In genomic region chr6:125001684-125002083, GRCh38 we compare ENCODE assay signal across 18 cellular contexts. TPM values are rescaled to one million over a fixed set of nuclear protein-coding genes. Genes with fewer than 3 reads are reported as not detected.
A peak's percentile ranks its signal among the peaks of the same experiment; 100 is the strongest.
DNase-seq lines count a peak whose midpoint lies in the region; ATAC-seq, FAIRE-seq and TF ChIP-seq lines count a peak whose summit lies in the region.
"Had no signal": no experiment of that assay in that cellular context is flagged by ENCODE, and none has a peak within 500 bp of the region (broad histone marks: within the 10 kb centered on the region; RNA-seq: fewer than 3 reads in every experiment).

No MANE protein-coding gene starts in this region.

- H4K20me1 ChIP-seq in SK-N-SH (ENCODE audit: insufficient read depth) (no peaks in the 10 kb centered on the region), K562 (replicated peaks; ENCODE audit: control insufficient read depth, insufficient read depth, low read length) (peaks cover 5% of the 10 kb centered on the region; the same call in 1 of the 2 replicates)

- H3K4ac ChIP-seq in mesenchymal stem cell (ENCODE audit: low read depth in 1 of 2, low read length in 2 of 2), result no peak overlapping the region

- no peaks in the 10 kb centered on the region for H3K9me1 ChIP-seq in K562 (ENCODE audit: control insufficient read depth, insufficient read depth, low read length)

- TF ChIP-seq RAD21 in SK-N-SH (IDR thresholded peaks at IDR 0.05; ENCODE audit: low read length) (no peak), K562 (CRISPR knock-in tag; conservative IDR thresholded peaks at IDR 0.05 in 1 of 2, IDR thresholded peaks at IDR 0.05 in 1 of 2) (no peak)

- no peak for DNase-seq in SK-N-SH
- no peak for DNase-seq in K562 (ENCODE audit: extremely low read depth in 1 of 4, low spot score in 3 of 4)
- DNase-seq in mesenchymal stem cell, result peak; percentile 50
- no peak for DNase-seq in occipital lobe (lab: John Stamatoyannopoulos, UW)
- DNase-seq: CD8-positive, alpha-beta memory T cell; Karpas-422; NCI-H1417; NK-92 treated with Interleukin-12 subunit alpha and Interleukin-12 subunit beta, amount 100 ng/mL, for 24 hours; T-helper 2 cell; uterus had no signal

- no peaks in the 10 kb centered on the region for H3K9me2 ChIP-seq in SK-N-SH

- H3K4me3 ChIP-seq in SK-N-SH (ENCODE audit: low read depth in 2 of 2, low read length in 1 of 2), result no peak overlapping the region
- no peak overlapping the region for H3K4me3 ChIP-seq in K562
- H3K4me3 ChIP-seq in mesenchymal stem cell (ENCODE audit: insufficient read depth in 1 of 2, low read depth in 1 of 2, low read length in 2 of 2), result peak overlapping the region in 1 of 2 experiments; percentile 60
- H3K4me3 ChIP-seq in skeletal muscle tissue (ENCODE audit: low read length in 3 of 3), result peak overlapping the region in 2 of 3 donors; percentile 56 to 57
- H3K4me3 ChIP-seq: GM12878 had no signal

- H3K9me3 ChIP-seq in SK-N-SH, result no peaks in the 10 kb centered on the region
- H3K9me3 ChIP-seq in K562 (replicated peaks; ENCODE audit: control insufficient read depth, insufficient read depth, low read depth, low read length), result peaks cover 5% of the 10 kb centered on the region
- no peaks in the 10 kb centered on the region for H3K9me3 ChIP-seq in mesenchymal stem cell (ENCODE audit: control insufficient read depth, low read length)
- no peaks in the 10 kb centered on the region for H3K9me3 ChIP-seq in skeletal muscle tissue (ENCODE audit: control insufficient read depth in 3 of 3, low read length in 3 of 3)
- H3K9me3 ChIP-seq: uterus had no signal

- no peak overlapping the region for H4K91ac ChIP-seq in mesenchymal stem cell (ENCODE audit: low read length)

- 0% methylated on average over 1 of the region's 1 CpG for WGBS in SK-N-SH (ENCODE audit: low lambda C conversion rate)
- WGBS in K562 (ENCODE audit: insufficient coverage, low coverage, missing lambda C conversion rate), result 0% methylated on average over 1 of the region's 1 CpG
- WGBS in mesenchymal stem cell, result no CpG with 5 or more reads among the region's 1 CpG

- H2AK5ac ChIP-seq in mesenchymal stem cell (ENCODE audit: low read length, severe bottlenecking), result no peak overlapping the region

- TF ChIP-seq POLR2A in K562 (conservative IDR thresholded peaks at IDR 0.05), result no peak

- CTCF ChIA-PET in SK-N-SH (lab: Yijun Ruan, JAX), result interaction anchor here (0.7 kb wide), 1 partner anchor 27 kb away, joined by 3 read pairs; no protein-coding TSS in a partner anchor
- CTCF ChIA-PET in K562 (lab: Yijun Ruan, JAX; ENCODE audit: low intra/inter-chr PET ratio), result no interaction called here

- H3K18ac ChIP-seq in mesenchymal stem cell (ENCODE audit: low read depth in 1 of 2, low read length in 2 of 2), result no peak overlapping the region

- H3K79me2 ChIP-seq in SK-N-SH (ENCODE audit: insufficient read depth), result no peaks in the 10 kb centered on the region
- H3K79me2 ChIP-seq in K562 (ENCODE audit: control insufficient read depth, insufficient read depth, low read length), result peaks cover 58% of the 10 kb centered on the region

- no peak overlapping the region for H3K9ac ChIP-seq in SK-N-SH
- no peak overlapping the region for H3K9ac ChIP-seq in K562 (ENCODE audit: insufficient read depth in 1 of 2, low read depth in 2 of 2, low read length in 2 of 2)
- peak overlapping the region; percentile 55 for H3K9ac ChIP-seq in mesenchymal stem cell (ENCODE audit: low read length)
- peak overlapping the region in 1 of 3 donors; percentile 34 for H3K9ac ChIP-seq in skeletal muscle tissue (ENCODE audit: low read depth in 1 of 3, low read length in 3 of 3)

- H2BK12ac ChIP-seq in mesenchymal stem cell (ENCODE audit: low read length in 2 of 2), result no peak overlapping the region

- ATAC-seq in SK-N-SH treated with all-trans-retinoic acid at 6 μM for 48 hours (no peak), K562 (peak; percentile 31; the same call in 2 of the 3 replicates), esophagus mucosa (no peak), GM19463 (IDR thresholded peaks at IDR 0.05; ENCODE audit: unreplicated experiment) (no peak)
- ATAC-seq: activated CD4-positive, CD25-positive, alpha-beta regulatory T cell treated with anti-CD3 and anti-CD28 coated beads, Interleukin-2, amount 50 U/mL, for 24 hours; activated T-helper 17 cell treated with anti-CD3 and anti-CD28 coated beads, Interleukin-2, amount 50 U/mL, for 72 hours; GM12878 had no signal

- H4K8ac ChIP-seq in mesenchymal stem cell (ENCODE audit: low read length), result no peak overlapping the region

- H3K27me3 ChIP-seq in SK-N-SH (ENCODE audit: insufficient read depth) (no peaks in the 10 kb centered on the region), K562 (ENCODE audit: control insufficient read depth in 2 of 2, insufficient read depth in 2 of 2, low read length in 2 of 2) (no peaks in the 10 kb centered on the region), mesenchymal stem cell (ENCODE audit: control insufficient read depth in 1 of 2, insufficient read depth in 1 of 2, low read length in 2 of 2) (no peaks in the 10 kb centered on the region), skeletal muscle tissue (ENCODE audit: control insufficient read depth in 3 of 3, insufficient read depth in 3 of 3, low read length in 3 of 3) (no peaks in the 10 kb centered on the region)
- H3K27me3 ChIP-seq: uterus had no signal

- H2AFZ ChIP-seq in SK-N-SH (ENCODE audit: low read depth), result no peak overlapping the region
- H2AFZ ChIP-seq in K562 (ENCODE audit: low read depth, low read length), result no peak overlapping the region
- H2AFZ ChIP-seq in mesenchymal stem cell (ENCODE audit: low read depth, low read length), result no peak overlapping the region

- H2BK120ac ChIP-seq in mesenchymal stem cell (ENCODE audit: low read depth, low read length), result no peak overlapping the region

- H3K27ac ChIP-seq in SK-N-SH (ENCODE audit: low read depth in 2 of 2, low read length in 1 of 2) (no peak overlapping the region), K562 (ENCODE audit: extremely low read depth, low read depth, low read length) (no peak overlapping the region), mesenchymal stem cell (ENCODE audit: low read length, poor library complexity, severe bottlenecking) (no peak overlapping the region), skeletal muscle tissue (ENCODE audit: low read depth, low read length) (peak overlapping the region; percentile 11)
- H3K27ac ChIP-seq: HL-60 had no signal

- no peak overlapping the region for H2BK5ac ChIP-seq in mesenchymal stem cell (ENCODE audit: low read depth, low read length, poor library complexity, severe bottlenecking)

- TF ChIP-seq CTCF in SK-N-SH (IDR thresholded peaks at IDR 0.05) (no peak), K562 (IDR thresholded peaks at IDR 0.05 in 2 of 3, conservative IDR thresholded peaks at IDR 0.05 in 1 of 3; ENCODE audit: insufficient read depth in 2 of 3, low read depth in 1 of 3, low read length in 3 of 3) (no peak)

- intact Hi-C loops in K562 (cut with micrococcal nuclease), result no loop called here

- no peak overlapping the region for H3K23ac ChIP-seq in mesenchymal stem cell (ENCODE audit: low read length in 2 of 2)

- H3K4me1 ChIP-seq in SK-N-SH (ENCODE audit: control insufficient read depth in 1 of 2, insufficient read depth in 2 of 2, low read depth in 1 of 2, low read length in 1 of 2) (no peaks in the 10 kb centered on the region), K562 (replicated peaks in 1 of 2; ENCODE audit: control insufficient read depth in 2 of 2, insufficient read depth in 2 of 2, low read length in 2 of 2) (peaks cover 7 to 35% of the 10 kb centered on the region in 2 experiments), mesenchymal stem cell (ENCODE audit: control insufficient read depth, insufficient read depth, low read depth, low read length) (peaks cover 2% of the 10 kb centered on the region), skeletal muscle tissue (ENCODE audit: control insufficient read depth in 3 of 3, insufficient read depth in 3 of 3, low read length in 3 of 3) (peaks cover 22 to 35% (median 28%) of the 10 kb centered on the region in 3 donors)

- no peak overlapping the region for H2BK15ac ChIP-seq in mesenchymal stem cell (ENCODE audit: low read depth, poor library complexity, severe bottlenecking)

- in situ Hi-C loops in K562 (cut with MboI), result no loop called here

- POLR2A ChIA-PET in SK-N-SH (lab: Yijun Ruan, JAX), result no interaction called here
- POLR2A ChIA-PET in K562 (lab: Yijun Ruan, JAX), result interaction anchor here (0.6 to 1.0 kb wide), 3 partner anchors 9 to 28 kb away, joined by 3 to 5 read pairs (median 4); no protein-coding TSS in a partner anchor

- peak overlapping the region; percentile 65; the same call in 1 of the 2 replicates for H3K4me2 ChIP-seq in SK-N-SH
- H3K4me2 ChIP-seq in K562 (ENCODE audit: insufficient read depth, low read length), result no peak overlapping the region
- no peak overlapping the region for H3K4me2 ChIP-seq in mesenchymal stem cell (ENCODE audit: low read length, poor library complexity, severe bottlenecking)

- H3K79me1 ChIP-seq in mesenchymal stem cell (replicated peaks; ENCODE audit: low read length, poor library complexity, severe bottlenecking), result peaks cover 21% of the 10 kb centered on the region

- BruUV-seq in K562 (replicated peaks; lab: Mats Ljungman, UMichigan), result no TSS peak

- no peak overlapping the region for H3K14ac ChIP-seq in mesenchymal stem cell (ENCODE audit: low read length in 2 of 2)

- no peaks in the 10 kb centered on the region for H3K36me3 ChIP-seq in SK-N-SH (replicated peaks in 1 of 2; ENCODE audit: control insufficient read depth in 1 of 2, insufficient read depth in 2 of 2, low read length in 1 of 2)
- peaks cover 21% of the 10 kb centered on the region for H3K36me3 ChIP-seq in K562 (ENCODE audit: control insufficient read depth, insufficient read depth, low read length)
- H3K36me3 ChIP-seq in mesenchymal stem cell (ENCODE audit: control insufficient read depth in 1 of 2, insufficient read depth in 2 of 2, low read depth in 1 of 2, low read length in 2 of 2), result peaks cover 3 to 5% of the 10 kb centered on the region in 2 experiments
- no peaks in the 10 kb centered on the region for H3K36me3 ChIP-seq in skeletal muscle tissue (ENCODE audit: control insufficient read depth in 3 of 3, insufficient read depth in 3 of 3, low read length in 3 of 3)
- H3K36me3 ChIP-seq: uterus had no signal

- H3F3A ChIP-seq in SK-N-SH (replicated peaks; ENCODE audit: insufficient read depth), result no peaks in the 10 kb centered on the region

- FAIRE-seq in K562 (lab: Jason Lieb, UNC), result no peak
- FAIRE-seq: GM12878 had no signal

- TF ChIP-seq EP300 in SK-N-SH (IDR thresholded peaks at IDR 0.05; ENCODE audit: borderline replicate concordance in 1 of 2, low read depth in 1 of 2, low read length in 1 of 2) (no peak), K562 (IDR thresholded peaks at IDR 0.05; ENCODE audit: low read length) (no peak)

RNA-seq across cellular contexts. Expression of gene RNF217, which starts 39.4 kb away (rescaled TPM):
- polyA plus RNA-seq in SK-N-SH (2012; rRNA removed), result 0.28 and 0.32 TPM in 2 replicates
- 0.24 and 0.32 TPM in 2 replicates for polyA plus RNA-seq in SK-N-SH (2012; cell fraction: cytosol; rRNA removed)
- polyA plus RNA-seq in SK-N-SH (2012; cell fraction: nucleus; rRNA removed), result 0.97 and 2.0 TPM in 2 replicates
- 38.7 and 108 TPM in 2 replicates for total RNA-seq in K562 (2011; cell fraction: chromatin; rRNA removed; ENCODE audit: low replicate concordance)
- total RNA-seq in K562 (2011; cell fraction: nucleolus; rRNA removed), result 21.5 and 25.4 TPM in 2 replicates
- 49.3 and 95.0 TPM in 2 replicates for total RNA-seq in K562 (2011; cell fraction: nucleoplasm; rRNA removed)
- total RNA-seq in K562 (2014; rRNA removed), result 11.8 and 13.8 TPM in 2 replicates
- 18.7 and 20.6 TPM in 2 replicates for total RNA-seq in K562 (2014; rRNA removed; fragmentation: Illumina TruSeq; extraction: Trizol)
- 14.4 TPM in 2 replicates for total RNA-seq in K562 (2015; rRNA removed; fragmentation: Illumina TruSeq; extraction: Trizol)
- total RNA-seq in K562 (2021), result 25.6 and 26.5 TPM in 2 replicates
- polyA plus RNA-seq in K562 (2011; rRNA removed), result 20.3 and 25.0 TPM in 2 replicates
- polyA plus RNA-seq in K562 (2011; cell fraction: cytosol; rRNA removed), result 5.9 and 15.0 TPM in 2 replicates
- polyA plus RNA-seq in K562 (2011; cell fraction: nucleus; rRNA removed), result 58.9 and 61.8 TPM in 2 replicates
- polyA plus RNA-seq in K562 (2012), result 5.7 and 11.9 TPM in 2 replicates
- polyA plus RNA-seq in K562 (2014; fragmentation: Illumina TruSeq; extraction: Trizol), result 10.9 and 12.0 TPM in 2 replicates
- 1 to 10 TPM; 2.9 to 4.0 TPM for polyA plus RNA-seq in K562 (2014; fragmentation: Nextera tagmentation; extraction: Ambion mirVana)
- polyA plus RNA-seq in K562 (2014; rRNA removed), result 6.4 and 9.6 TPM in 2 replicates
- 77.9 and 82.9 TPM in 2 replicates for polyA minus RNA-seq in K562 (2011; rRNA and poly(A)+ RNA removed)
- polyA minus RNA-seq in K562 (2011; cell fraction: cytosol; rRNA and poly(A)+ RNA removed), result 30.2 and 36.7 TPM in 2 replicates
- polyA minus RNA-seq in K562 (2011; cell fraction: nucleus; rRNA and poly(A)+ RNA removed), result 49.7 and 70.3 TPM in 2 replicates
- 12.7 TPM for polyA plus RNA-seq in mesenchymal stem cell (2013, experiment 1 of 2)
- 12.3 TPM for polyA plus RNA-seq in mesenchymal stem cell (2013, experiment 2 of 2)
- total RNA-seq in skeletal muscle tissue, result 27.1 TPM
- total RNA-seq in esophagus mucosa, result 21.8 TPM
- total RNA-seq in occipital lobe, result 17.8 TPM
- polyA plus RNA-seq: CD8-positive, alpha-beta memory T cell had no signal

Comparison
In these comparisons a context has a peak if more than half of its experiments do, and no peak if none do; other contexts are left out.
1. H3K4me3 ChIP-seq: peak in skeletal muscle tissue (2 of 3); none in SK-N-SH (0 of 2) and K562 (single experiment).